In genomic region chrX:40008841-40009461, GRCh38 we compare ENCODE assay signal across 8 cellular contexts.
DNase-seq lines count a peak whose midpoint lies in the region; ATAC-seq and TF ChIP-seq lines count a peak whose summit lies in the region.

No MANE protein-coding gene starts in this region.

- H3K4me1 ChIP-seq in CD8-positive, alpha-beta T cell (ENCODE audit: insufficient read depth, low read length), result peaks cover 41% of the 10 kb centered on the region
- H3K4me1 ChIP-seq in lower lobe of right lung (peaks cover 7% of the 10 kb centered on the region), aorta (ENCODE audit: control insufficient read depth in 1 of 2, insufficient read depth in 2 of 2, low read length in 2 of 2) (no peaks in the 10 kb centered on the region)

- no peak overlapping the region for H3K27ac ChIP-seq in CD8-positive, alpha-beta T cell (ENCODE audit: low read depth, low read length)
- H3K27ac ChIP-seq in lower lobe of right lung (no peak overlapping the region), aorta (ENCODE audit: low read depth in 1 of 2, low read length in 2 of 2) (no peak overlapping the region)

- H3K27ac Mint-ChIP-seq in CD8-positive, alpha-beta T cell, result no peak overlapping the region
- H3K27ac Mint-ChIP-seq in activated naive CD8-positive, alpha-beta T cell treated with anti-CD3 and anti-CD28 coated beads for 36 hours, result peak overlapping the region; percentile 66

- no peak for TF ChIP-seq CTCF in CD8-positive, alpha-beta T cell (IDR thresholded peaks at IDR 0.05)
- no peak for TF ChIP-seq CTCF in lower lobe of right lung (IDR thresholded peaks at IDR 0.05)

- H3K27me3 ChIP-seq in CD8-positive, alpha-beta T cell (ENCODE audit: insufficient read depth, low read length), result peaks cover 3% of the 10 kb centered on the region
- no peaks in the 10 kb centered on the region for H3K27me3 ChIP-seq in lower lobe of right lung (ENCODE audit: low read depth)
- no peaks in the 10 kb centered on the region for H3K27me3 ChIP-seq in aorta (ENCODE audit: control insufficient read depth in 1 of 2, insufficient read depth in 2 of 2, low read length in 1 of 2)

- ATAC-seq in CD8-positive, alpha-beta T cell, result no peak
- ATAC-seq in lower lobe of right lung (no peak), aorta (ENCODE audit: low FRiP score) (no peak), HG03108 (IDR thresholded peaks at IDR 0.05; ENCODE audit: unreplicated experiment) (no peak)

- POLR2A ChIA-PET in CD8-positive, alpha-beta T cell (lab: Charles Lee), result interaction anchor here (1.1 kb wide), 1 partner anchor 190 kb away, joined by 3 read pairs; no protein-coding TSS in a partner anchor

- H3K9me3 ChIP-seq in CD8-positive, alpha-beta T cell (ENCODE audit: low read length), result no peaks in the 10 kb centered on the region
- no peaks in the 10 kb centered on the region for H3K9me3 ChIP-seq in lower lobe of right lung
- H3K9me3 ChIP-seq in aorta (ENCODE audit: control insufficient read depth, low read length), result no peaks in the 10 kb centered on the region

- peak overlapping the region; percentile 27 for H3K4me3 ChIP-seq in CD8-positive, alpha-beta T cell (ENCODE audit: low read depth, low read length)
- H3K4me3 ChIP-seq in lower lobe of right lung (peak overlapping the region; percentile 30), aorta (ENCODE audit: low read length in 2 of 2) (no peak overlapping the region)

- H3K4me1 Mint-ChIP-seq in CD8-positive, alpha-beta T cell (ENCODE audit: low read depth), result peaks cover 35% of the 10 kb centered on the region
- peaks cover 26% of the 10 kb centered on the region for H3K4me1 Mint-ChIP-seq in activated naive CD8-positive, alpha-beta T cell treated with anti-CD3 and anti-CD28 coated beads for 36 hours

- peak in 2 of 7 experiments; percentile 10 for DNase-seq in CD8-positive, alpha-beta T cell
- DNase-seq in NCI-H1930 (lab: John Stamatoyannopoulos, UW) (peak; percentile 18 to 39), lower lobe of right lung (peak; percentile 56), aorta (peak; percentile 70 to 77), middle frontal gyrus (ENCODE audit: extremely low spot score, low spot score) (no peak), SKM-1 treated with dmso at 0.1 percent for 144 hours (lab: John Stamatoyannopoulos, UW; ENCODE audit: unreplicated experiment) (no peak)
- DNase-seq in activated naive CD8-positive, alpha-beta T cell treated with anti-CD3 and anti-CD28 coated beads for 36 hours, result peak; percentile 37

- H3K36me3 Mint-ChIP-seq in CD8-positive, alpha-beta T cell, result no peaks in the 10 kb centered on the region
- H3K36me3 Mint-ChIP-seq in activated naive CD8-positive, alpha-beta T cell treated with anti-CD3 and anti-CD28 coated beads for 36 hours, result no peaks in the 10 kb centered on the region

- H3K27me3 Mint-ChIP-seq in CD8-positive, alpha-beta T cell (ENCODE audit: low read depth), result peaks cover 13% of the 10 kb centered on the region
- peaks cover 42% of the 10 kb centered on the region for H3K27me3 Mint-ChIP-seq in activated naive CD8-positive, alpha-beta T cell treated with anti-CD3 and anti-CD28 coated beads for 36 hours

- intact Hi-C loops in CD8-positive, alpha-beta T cell (cut with DNase I, micrococcal nuclease), result no loop called here
- intact Hi-C loops in lower lobe of right lung (cut with DNase I) (no loop called here), aorta (cut with DNase I) (no loop called here)

- H3K9me3 Mint-ChIP-seq in CD8-positive, alpha-beta T cell, result no peaks in the 10 kb centered on the region
- H3K9me3 Mint-ChIP-seq in activated naive CD8-positive, alpha-beta T cell treated with anti-CD3 and anti-CD28 coated beads for 36 hours, result no peaks in the 10 kb centered on the region

- H3K36me3 ChIP-seq in CD8-positive, alpha-beta T cell (ENCODE audit: insufficient read depth, low read length), result no peaks in the 10 kb centered on the region
- H3K36me3 ChIP-seq in lower lobe of right lung (no peaks in the 10 kb centered on the region), aorta (ENCODE audit: control insufficient read depth in 1 of 2, insufficient read depth in 2 of 2, low read length in 1 of 2) (no peaks in the 10 kb centered on the region)

- WGBS in aorta, 2 donors, result 7 to 11% methylated on average over 50 of the region's 50 CpGs

- CTCF ChIA-PET in CD8-positive, alpha-beta T cell (lab: Charles Lee), result interaction anchor here (1.4 kb wide), 1 partner anchor 103 kb away, joined by 3 read pairs; no protein-coding TSS in a partner anchor

- H3K4me3 Mint-ChIP-seq in CD8-positive, alpha-beta T cell, result peak overlapping the region; percentile 67
- H3K4me3 Mint-ChIP-seq in activated naive CD8-positive, alpha-beta T cell treated with anti-CD3 and anti-CD28 coated beads for 36 hours, result peak overlapping the region; percentile 59

Comparison
In these comparisons a context has a peak if more than half of its experiments do, and no peak if none do; other contexts are left out.
1. DNase-seq: peak in NCI-H1930 (2 of 2), activated naive CD8-positive, alpha-beta T cell treated with anti-CD3 and anti-CD28 coated beads for 36 hours (single experiment), lower lobe of right lung (single experiment) and aorta (2 of 2); none in middle frontal gyrus (single experiment) and SKM-1 treated with dmso at 0.1 percent for 144 hours (single experiment).
2. H3K4me3 ChIP-seq: peak in CD8-positive, alpha-beta T cell (single experiment) and lower lobe of right lung (single experiment); none in aorta (0 of 2).